8 cellular contexts compared by ENCODE assay signal in the genomic region with DNA sequence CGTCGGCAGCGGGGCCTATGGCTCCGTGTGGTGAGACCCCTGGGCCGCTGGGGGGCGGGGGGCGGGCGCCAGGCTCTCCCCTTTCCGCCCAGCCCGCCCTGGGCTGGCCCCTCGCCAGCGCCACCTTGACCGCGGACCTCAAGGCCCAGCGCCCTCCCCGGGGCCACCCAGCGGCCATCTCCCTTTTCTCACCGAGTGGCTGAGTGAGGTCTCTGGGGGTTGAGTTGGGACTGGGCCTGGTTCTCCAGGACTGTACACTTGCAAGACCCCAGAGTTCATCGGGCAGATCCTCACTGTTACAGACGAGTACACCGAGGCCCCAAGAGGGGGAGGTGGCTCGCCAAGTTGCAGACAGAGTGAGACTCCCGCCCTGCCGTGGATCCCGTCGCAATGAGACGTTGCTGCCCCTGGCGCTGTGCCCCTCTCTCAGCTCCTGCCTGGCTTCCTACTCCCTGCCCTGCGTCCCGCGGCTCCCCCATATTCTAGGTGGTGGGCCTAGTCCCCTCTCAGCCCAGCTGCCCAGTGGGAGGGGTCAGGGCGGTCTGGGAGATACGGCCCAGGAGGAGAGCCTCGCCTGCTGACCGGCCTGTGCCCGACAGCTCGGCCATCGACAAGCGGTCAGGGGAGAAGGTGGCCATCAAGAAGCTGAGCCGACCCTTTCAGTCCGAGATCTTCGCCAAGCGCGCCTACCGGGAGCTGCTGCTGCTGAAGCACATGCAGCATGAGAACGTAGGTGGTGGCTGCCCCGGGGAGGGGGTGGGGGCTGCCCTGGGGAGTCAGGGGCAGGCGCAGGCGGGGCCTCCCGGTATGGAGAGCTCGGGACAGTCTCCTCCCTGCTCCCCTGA. TPM values are rescaled to one million over a fixed set of nuclear protein-coding genes. Genes with fewer than 3 reads are reported as not detected.
DNase-seq lines count a peak whose midpoint lies in the region; ATAC-seq, FAIRE-seq and TF ChIP-seq lines count a peak whose summit lies in the region.

No MANE protein-coding gene starts in this region.

- peaks cover 12% of the 10 kb centered on the region for H3K27me3 Mint-ChIP-seq in astrocyte (ENCODE audit: low read depth, unreplicated experiment)

- H3K27ac Mint-ChIP-seq in astrocyte (ENCODE audit: unreplicated experiment): no peak overlapping the region

- H3K27me3 ChIP-seq in astrocyte (ENCODE audit: insufficient read depth, low read length): no peaks in the 10 kb centered on the region
- no peaks in the 10 kb centered on the region for H3K27me3 ChIP-seq in kidney epithelial cell (ENCODE audit: control insufficient read depth, insufficient read depth, low read length)

- no peaks in the 10 kb centered on the region for H4K20me1 ChIP-seq in astrocyte (ENCODE audit: insufficient read depth, low read length)

- H2AFZ ChIP-seq in astrocyte (ENCODE audit: low read depth, low read length): peak overlapping the region; percentile 57

- H3K4me1 Mint-ChIP-seq in astrocyte (ENCODE audit: low read depth, unreplicated experiment): peaks cover 31% of the 10 kb centered on the region

- no peak overlapping the region for H3K27ac ChIP-seq in astrocyte (ENCODE audit: low read depth, low read length)

- H3K4me3 ChIP-seq in astrocyte (ENCODE audit: insufficient read depth, low read depth, low read length) (peak overlapping the region; percentile 12), kidney epithelial cell (ENCODE audit: low read depth, low read length) (peak overlapping the region; percentile 30)

- peaks cover 5% of the 10 kb centered on the region for H3K9me3 Mint-ChIP-seq in astrocyte (ENCODE audit: unreplicated experiment)

- peaks cover 18% of the 10 kb centered on the region for H3K36me3 Mint-ChIP-seq in astrocyte (ENCODE audit: low read depth, unreplicated experiment)

- peak; percentile 18 for ATAC-seq in HG02759 (IDR thresholded peaks at IDR 0.05; ENCODE audit: unreplicated experiment)

- H3K9me3 ChIP-seq in astrocyte (ENCODE audit: insufficient read depth, low read depth, low read length): no peaks in the 10 kb centered on the region

- H3K9ac ChIP-seq in astrocyte (ENCODE audit: low read length): no peak overlapping the region

- H3K4me1 ChIP-seq in astrocyte (ENCODE audit: insufficient read depth, low read length): peaks cover 20% of the 10 kb centered on the region

- H3K4me3 Mint-ChIP-seq in astrocyte (ENCODE audit: unreplicated experiment): no peak overlapping the region

- DNase-seq in COLO668 (lab: John Stamatoyannopoulos, UW; ENCODE audit: unreplicated experiment): peak; percentile 71
- peak; percentile 40 for DNase-seq in SK-N-DZ (ENCODE audit: low spot score)
- no peak for DNase-seq in astrocyte (ENCODE audit: low read depth)
- no peak for DNase-seq in kidney epithelial cell (ENCODE audit: low read depth)
- peak; percentile 58 to 60 for DNase-seq in stimulated activated CD4-positive, alpha-beta T cell treated with anti-CD3 and anti-CD28 coated beads, Interleukin-4, amount 100 ng/mL, for 48 hours (ENCODE audit: low read depth in 2 of 2)
- no peak for DNase-seq in D721Med (ENCODE audit: insufficient read length, low spot score)
- DNase-seq in NCI-H1930 (lab: John Stamatoyannopoulos, UW): no peak

- TF ChIP-seq CTCF in astrocyte (IDR thresholded peaks at IDR 0.05; ENCODE audit: insufficient read depth, low read depth, low read length): no peak
- TF ChIP-seq CTCF in kidney epithelial cell (IDR thresholded peaks at IDR 0.05; ENCODE audit: insufficient read depth, low read length, poor library complexity, severe bottlenecking): peak; percentile 3
- no peak for TF ChIP-seq CTCF in D721Med (IDR thresholded peaks at IDR 0.05; ENCODE audit: insufficient read depth, missing control alignments)

- FAIRE-seq in astrocyte (lab: Jason Lieb, UNC) (no peak), D721Med (lab: Jason Lieb, UNC) (no peak)

- H3K36me3 ChIP-seq in astrocyte (ENCODE audit: insufficient read depth, low read length) (no peaks in the 10 kb centered on the region), kidney epithelial cell (ENCODE audit: control insufficient read depth, insufficient read depth, low read length) (no peaks in the 10 kb centered on the region)

- no peaks in the 10 kb centered on the region for H3K79me2 ChIP-seq in astrocyte (ENCODE audit: insufficient read depth, low read length)

- peak overlapping the region; percentile 79 for H3K4me2 ChIP-seq in astrocyte (ENCODE audit: low read length)

RNA-seq across cellular contexts. Expression of gene MAPK13, which starts 0.6 kb away (rescaled TPM):
- 0.88 and 1.2 TPM in 2 replicates for polyA plus RNA-seq in SK-N-DZ (2014; cell fraction: cytosol; rRNA removed)
- 1.8 and 5.0 TPM in 2 replicates for polyA plus RNA-seq in SK-N-DZ (2014; cell fraction: nucleus; rRNA removed)
- total RNA-seq in astrocyte: 4.5 and 5.8 TPM in 2 replicates
- 51.3 and 52.9 TPM in 2 replicates for total RNA-seq in kidney epithelial cell

Comparison
In these comparisons a context has a peak if more than half of its experiments do, and no peak if none do; other contexts are left out.
1. DNase-seq: peak in COLO668 (single experiment), SK-N-DZ (single experiment) and stimulated activated CD4-positive, alpha-beta T cell treated with anti-CD3 and anti-CD28 coated beads, Interleukin-4, amount 100 ng/mL, for 48 hours (2 of 2); none in astrocyte (single experiment), kidney epithelial cell (single experiment), D721Med (single experiment) and NCI-H1930 (0 of 2).